10 cellular contexts compared by ENCODE assay signal in genomic region chr17:30292490-30292858, GRCh38. TPM values are rescaled to one million over a fixed set of nuclear protein-coding genes. Genes with fewer than 3 reads are reported as not detected.
DNase-seq lines count a peak whose midpoint lies in the region; ATAC-seq and TF ChIP-seq lines count a peak whose summit lies in the region.
"Had no signal": no experiment of that assay in that cellular context is flagged by ENCODE, and none has a peak within 500 bp of the region (broad histone marks: within the 10 kb centered on the region; RNA-seq: fewer than 3 reads in every experiment).

No MANE protein-coding gene starts in this region.

- TF ChIP-seq CTCF in left ventricle myocardium inferior (IDR thresholded peaks at IDR 0.05; ENCODE audit: borderline replicate concordance) (no peak), mammary epithelial cell (conservative IDR thresholded peaks at IDR 0.05 in 1 of 2, IDR thresholded peaks at IDR 0.05 in 1 of 2; ENCODE audit: extremely low read depth in 1 of 2, insufficient read depth in 1 of 2, low read depth in 1 of 2, low read length in 2 of 2) (no peak)

- 80% methylated on average over 5 of the region's 7 CpGs for WGBS in mammary epithelial cell (ENCODE audit: low coverage, missing lambda C conversion rate)
- WGBS in aorta, 2 donors: 76 to 80% methylated on average over 7 of the region's 7 CpGs

- peak overlapping the region; percentile 79 for H3K27ac ChIP-seq in left ventricle myocardium inferior (replicated peaks)
- no peak overlapping the region for H3K27ac ChIP-seq in mammary epithelial cell (ENCODE audit: insufficient read depth, low read depth, low read length)
- H3K27ac ChIP-seq in aorta (ENCODE audit: low read depth in 1 of 2, low read length in 2 of 2): peak overlapping the region in 1 of 2 donors; percentile 92

- CTCF ChIA-PET in mammary epithelial cell (lab: Charles Lee; ENCODE audit: low non-redundant PET): no interaction called here

- no peak overlapping the region for H3K4me2 ChIP-seq in mammary epithelial cell (ENCODE audit: insufficient read depth, low read depth, low read length)

- intact Hi-C loops in left ventricle myocardium inferior (cut with micrococcal nuclease): no loop called here
- intact Hi-C loops in Right ventricle myocardium superior (cut with DNase I): no loop called here
- intact Hi-C loops in mammary epithelial cell (cut with micrococcal nuclease): no loop called here
- intact Hi-C loops in aorta (cut with DNase I): loop anchor here in 1 of 2 donors (10.0 kb wide), 2 partner anchors 82 to 142 kb away; partner anchors contain the start of gene CPD

- H3K9me3 ChIP-seq in left ventricle myocardium inferior (replicated peaks) (no peaks in the 10 kb centered on the region), mammary epithelial cell (replicated peaks; ENCODE audit: insufficient read depth, low read length) (no peaks in the 10 kb centered on the region), mononuclear cell (ENCODE audit: low read depth, low read length) (no peaks in the 10 kb centered on the region), aorta (ENCODE audit: control insufficient read depth, low read length) (no peaks in the 10 kb centered on the region)

- H3K4me3 ChIP-seq in left ventricle myocardium inferior (peak overlapping the region; percentile 99), mammary epithelial cell (replicated peaks in 1 of 3; ENCODE audit: insufficient read depth in 1 of 3, low read depth in 2 of 3, low read length in 3 of 3) (no peak overlapping the region), mononuclear cell (ENCODE audit: low read length) (peak overlapping the region; percentile 82), aorta (ENCODE audit: low read length in 2 of 2) (peak overlapping the region; percentile 81 to 82)

- H3K79me2 ChIP-seq in mammary epithelial cell (ENCODE audit: insufficient read depth, low read length): no peaks in the 10 kb centered on the region

- peak overlapping the region; percentile 74 for H2AFZ ChIP-seq in mammary epithelial cell (ENCODE audit: low read depth, low read length)

- dilution Hi-C loops in mammary epithelial cell (cut with HindIII; ENCODE audit: low sequenced_read_pairs): no loop called here

- ATAC-seq in Right ventricle myocardium superior (ENCODE audit: poor library complexity): no peak
- ATAC-seq in aorta (ENCODE audit: low FRiP score): no peak

- H3K36me3 ChIP-seq in left ventricle myocardium inferior (peaks cover 17% of the 10 kb centered on the region), mammary epithelial cell (ENCODE audit: insufficient read depth, low read length) (no peaks in the 10 kb centered on the region), aorta (ENCODE audit: control insufficient read depth in 1 of 2, insufficient read depth in 2 of 2, low read length in 1 of 2) (no peaks in the 10 kb centered on the region)

- BruUV-seq in mammary epithelial cell (replicated peaks; lab: Mats Ljungman, UMichigan): no TSS peak

- H3K27me3 ChIP-seq in left ventricle myocardium inferior (ENCODE audit: low read depth) (no peaks in the 10 kb centered on the region), mammary epithelial cell (ENCODE audit: insufficient read depth, low read length) (peaks cover 67% of the 10 kb centered on the region), mononuclear cell (ENCODE audit: insufficient read depth, low read length) (peaks cover 4% of the 10 kb centered on the region), aorta (ENCODE audit: control insufficient read depth in 1 of 2, insufficient read depth in 2 of 2, low read length in 1 of 2) (no peaks in the 10 kb centered on the region)

- no peak for DNase-seq in left ventricle myocardium inferior
- DNase-seq in Right ventricle myocardium superior: no peak
- DNase-seq in mammary epithelial cell: no peak
- no peak for DNase-seq in aorta
- DNase-seq in NCI-H2107 (lab: John Stamatoyannopoulos, UW): no peak
- no peak for DNase-seq in 8988T
- no peak for DNase-seq in NOMO-1 treated with DMSO at 0.1 percent for 48 hours (lab: John Stamatoyannopoulos, UW; ENCODE audit: unreplicated experiment)

- H3K9ac ChIP-seq in mammary epithelial cell (ENCODE audit: insufficient read depth, low read length): no peak overlapping the region

- H3K4me1 ChIP-seq in left ventricle myocardium inferior: peaks cover 31% of the 10 kb centered on the region
- peaks cover 12% of the 10 kb centered on the region for H3K4me1 ChIP-seq in mammary epithelial cell (ENCODE audit: insufficient read depth, low read length)
- peaks cover 15% of the 10 kb centered on the region for H3K4me1 ChIP-seq in mononuclear cell (ENCODE audit: insufficient read depth, low read length)
- no peaks in the 10 kb centered on the region for H3K4me1 ChIP-seq in aorta (ENCODE audit: control insufficient read depth in 1 of 2, insufficient read depth in 2 of 2, low read length in 2 of 2)

- in situ Hi-C loops in mammary epithelial cell (cut with MboI; ENCODE audit: low sequenced_read_pairs in 2 of 2): no loop called here

- peaks cover 8% of the 10 kb centered on the region for H4K20me1 ChIP-seq in mammary epithelial cell (ENCODE audit: insufficient read depth, low read length)

RNA-seq across cellular contexts. Expression of gene BLMH, which starts 0.7 kb away (rescaled TPM):
- 14.9 TPM for total RNA-seq in left ventricle myocardium inferior
- total RNA-seq in Right ventricle myocardium superior: 13.4 TPM
- 1 to 10 TPM; 1.0 to 5.8 TPM for total RNA-seq in mammary epithelial cell
- 1.4 TPM for polyA plus RNA-seq in mammary epithelial cell
- 1.2 TPM for polyA minus RNA-seq in mammary epithelial cell
- 29.0 TPM for total RNA-seq in mononuclear cell
- total RNA-seq in aorta: 10 to 100 TPM; 28.5 to 37.8 TPM
- 10 to 100 TPM; 20.0 to 26.3 TPM for polyA plus RNA-seq in aorta

RNA-seq across cellular contexts. Expression of gene TMIGD1, which starts 41.4 kb away (rescaled TPM):
- total RNA-seq in left ventricle myocardium inferior: not detected
- not detected for total RNA-seq in Right ventricle myocardium superior
- not detected for total RNA-seq in mammary epithelial cell
- polyA plus RNA-seq in mammary epithelial cell: not detected
- not detected for polyA minus RNA-seq in mammary epithelial cell
- total RNA-seq in mononuclear cell: not detected
- not detected for total RNA-seq in aorta
- 1 to 10 TPM in 1 of 2 donors, not detected in 1; 1.9 TPM for polyA plus RNA-seq in aorta
- total RNA-seq: activated CD8-positive, alpha-beta memory T cell treated with anti-CD3 and anti-CD28 coated beads for 36 hours; Daoy had no signal

RNA-seq across cellular contexts. Expression of gene SLC6A4, which starts 57.0 kb away (rescaled TPM):
- total RNA-seq in left ventricle myocardium inferior (0.33 TPM), Right ventricle myocardium superior (0.75 TPM), mammary epithelial cell (not detected), mononuclear cell (1.4 TPM), aorta (under 1 TPM; 0.27 to 0.45 TPM)
- polyA plus RNA-seq in mammary epithelial cell (not detected), aorta (1 to 10 TPM in 1 of 2 donors, under 1 TPM in 1; 0.13 to 1.1 TPM)
- polyA minus RNA-seq in mammary epithelial cell: not detected
- total RNA-seq: Daoy had no signal

Comparison
In these comparisons a context has a peak if more than half of its experiments do, and no peak if none do; other contexts are left out.
1. H3K4me3 ChIP-seq: peak in left ventricle myocardium inferior (single experiment), mononuclear cell (single experiment) and aorta (2 of 2); none in mammary epithelial cell (0 of 3).